ENCODE assay signal across 20 cellular contexts in genomic region chr5:167827766-167828165, GRCh38.
"Had no signal": no experiment of that assay in that cellular context is flagged by ENCODE, and none has a peak within 500 bp of the region (broad histone marks: within the 10 kb centered on the region; RNA-seq: fewer than 3 reads in every experiment).

No MANE protein-coding gene starts in this region.

- H3K27me3 ChIP-seq: esophagus squamous epithelium, gastroesophageal sphincter, neutrophil had no signal

- H3K36me3 Mint-ChIP-seq: immature natural killer cell; naive thymus-derived CD4-positive, alpha-beta T cell had no signal

- H3K4me1 Mint-ChIP-seq: immature natural killer cell; naive thymus-derived CD4-positive, alpha-beta T cell had no signal

- H3K27ac ChIP-seq: dorsolateral prefrontal cortex, epithelial cell of prostate, esophagus squamous epithelium, gastroesophageal sphincter, neutrophil had no signal

- H3K27ac Mint-ChIP-seq: immature natural killer cell; naive thymus-derived CD4-positive, alpha-beta T cell had no signal

- H3K4me3 ChIP-seq: dorsolateral prefrontal cortex, esophagus squamous epithelium, gastroesophageal sphincter, lung, smooth muscle cell had no signal

- ATAC-seq: gastroesophageal sphincter; left cardiac atrium; left ventricle myocardium superior; naive thymus-derived CD4-positive, alpha-beta T cell had no signal

- H3K4me3 Mint-ChIP-seq: immature natural killer cell; naive thymus-derived CD4-positive, alpha-beta T cell had no signal

- H3K4me1 ChIP-seq: gastroesophageal sphincter had no signal

- DNase-seq: cortex of kidney; dorsolateral prefrontal cortex; effector CD8-positive, alpha-beta T cell; esophagus squamous epithelium; foreskin fibroblast; glutamatergic neuron; immature natural killer cell; kidney; left cardiac atrium; left ventricle myocardium superior; mesendoderm; naive thymus-derived CD4-positive, alpha-beta T cell; stimulated activated CD4-positive, alpha-beta T cell treated with anti-CD3 and anti-CD28 coated beads, Interleukin-2, amount 100 ng/mL, for 48 hours; stimulated activated naive CD4-positive, alpha-beta T cell treated with Interleukin-2 at 50 U/mL for 16 hours; trophoblast cell had no signal

- H3K36me3 ChIP-seq: esophagus squamous epithelium, gastroesophageal sphincter, neutrophil had no signal

- H3K9me3 ChIP-seq: esophagus squamous epithelium, gastroesophageal sphincter, neutrophil had no signal
